ENCODE assay signal across 8 cellular contexts in genomic region chr5:96875805-96876291, GRCh38. TPM values are rescaled to one million over a fixed set of nuclear protein-coding genes. Genes with fewer than 3 reads are reported as not detected.
DNase-seq lines count a peak whose midpoint lies in the region; ATAC-seq and TF ChIP-seq lines count a peak whose summit lies in the region.

No MANE protein-coding gene starts in this region.

- H3K27me3 Mint-ChIP-seq in activated naive CD8-positive, alpha-beta T cell, result no peaks in the 10 kb centered on the region

- CTCF ChIA-PET in A673 (lab: Charles Lee), result no interaction called here

- H3K27ac Mint-ChIP-seq in activated naive CD8-positive, alpha-beta T cell, result peak overlapping the region; percentile 99

- H3K36me3 ChIP-seq in A673 (ENCODE audit: insufficient read depth, low read length, poor library complexity, severe bottlenecking), result no peaks in the 10 kb centered on the region
- no peaks in the 10 kb centered on the region for H3K36me3 ChIP-seq in thyroid gland
- H3K36me3 ChIP-seq in WERI-Rb-1, result no peaks in the 10 kb centered on the region

- peak overlapping the region; percentile 26 for H3K27ac ChIP-seq in A673 (ENCODE audit: low read depth, low read length, poor library complexity, severe bottlenecking)
- peak overlapping the region; percentile 43 to 89 (median 60) for H3K27ac ChIP-seq in thyroid gland
- H3K27ac ChIP-seq in WERI-Rb-1, result no peak overlapping the region

- H3K9me3 Mint-ChIP-seq in activated naive CD8-positive, alpha-beta T cell (ENCODE audit: low read depth), result no peaks in the 10 kb centered on the region

- H3K4me1 Mint-ChIP-seq in activated naive CD8-positive, alpha-beta T cell (ENCODE audit: low read depth), result peaks cover 77% of the 10 kb centered on the region

- H3K9me3 ChIP-seq in A673 (ENCODE audit: low read depth, low read length, poor library complexity, severe bottlenecking) (no peaks in the 10 kb centered on the region), thyroid gland (no peaks in the 10 kb centered on the region), WERI-Rb-1 (ENCODE audit: severe bottlenecking) (no peaks in the 10 kb centered on the region)

- peak overlapping the region; percentile 46 for H3K4me3 ChIP-seq in A673 (ENCODE audit: low read depth, low read length, poor library complexity, severe bottlenecking)
- peak overlapping the region; percentile 91 for H3K4me3 ChIP-seq in NB4 (ENCODE audit: low read depth, low read length)
- H3K4me3 ChIP-seq in thyroid gland (replicated peaks in 1 of 3), result peak overlapping the region; percentile 14 to 87 (median 37)
- no peak overlapping the region for H3K4me3 ChIP-seq in WERI-Rb-1 (ENCODE audit: low read depth, low read length)

- DNase-seq in A673 (ENCODE audit: low spot score), result no peak
- DNase-seq in NB4 (ENCODE audit: low read depth), result peak; percentile 36
- no peak for DNase-seq in left colon
- no peak for DNase-seq in thyroid gland
- no peak for DNase-seq in WERI-Rb-1

- no peaks in the 10 kb centered on the region for H3K27me3 ChIP-seq in A673 (replicated peaks; ENCODE audit: insufficient read depth, low read depth, low read length, poor library complexity)
- no peaks in the 10 kb centered on the region for H3K27me3 ChIP-seq in thyroid gland
- no peaks in the 10 kb centered on the region for H3K27me3 ChIP-seq in WERI-Rb-1 (ENCODE audit: insufficient read depth, low read depth, severe bottlenecking)

- TF ChIP-seq CTCF in A673 (conservative IDR thresholded peaks at IDR 0.05; ENCODE audit: low read depth, low read length) (no peak), NB4 (IDR thresholded peaks at IDR 0.05; ENCODE audit: low read depth, low read length) (no peak), thyroid gland (IDR thresholded peaks at IDR 0.05) (no peak), WERI-Rb-1 (IDR thresholded peaks at IDR 0.05; ENCODE audit: low read depth, low read length) (no peak)

- intact Hi-C loops in A673 (cut with micrococcal nuclease; ENCODE audit: unreplicated experiment), result loop anchor here (5.0 kb wide), 1 partner anchor 61 kb away; the partner anchor contains the start of gene LNPEP
- intact Hi-C loops in left colon (cut with DNase I, micrococcal nuclease), result no loop called here
- intact Hi-C loops in thyroid gland (cut with DNase I), result no loop called here

- 5 to 19% methylated on average over 4 of the region's 4 CpGs for WGBS in thyroid gland, 2 donors

- POLR2A ChIA-PET in A673 (lab: Charles Lee; ENCODE audit: low non-redundant PET), result interaction anchor here (0.6 kb wide), 1 partner anchor 185 kb away, joined by 8 read pairs; no protein-coding TSS in a partner anchor

- peaks cover 14% of the 10 kb centered on the region for H3K36me3 Mint-ChIP-seq in activated naive CD8-positive, alpha-beta T cell

- TF ChIP-seq POLR2A in NB4 (IDR thresholded peaks at IDR 0.05; ENCODE audit: extremely low read depth, insufficient read length) (no peak), thyroid gland (IDR thresholded peaks at IDR 0.05) (no peak)

- H3K4me3 Mint-ChIP-seq in activated naive CD8-positive, alpha-beta T cell, result peak overlapping the region; percentile 99

- no TSS peak for BruUV-seq in A673 (replicated peaks; lab: Mats Ljungman, UMichigan)

- ATAC-seq in GM19351 (IDR thresholded peaks at IDR 0.05; ENCODE audit: unreplicated experiment) (peak; percentile 9), left colon (peak; percentile 16), HG02571 (IDR thresholded peaks at IDR 0.05; ENCODE audit: unreplicated experiment) (no peak)

- H3K4me1 ChIP-seq in A673 (ENCODE audit: insufficient read depth, low read length, poor library complexity, severe bottlenecking), result peaks cover 7% of the 10 kb centered on the region
- H3K4me1 ChIP-seq in thyroid gland, result peaks cover 4 to 16% of the 10 kb centered on the region in 2 donors

RNA-seq across cellular contexts. Expression of gene ERAP2, which starts 0.5 kb away (rescaled TPM):
- 2.0 and 2.6 TPM in 2 replicates for total RNA-seq in A673 (2021)
- total RNA-seq in left colon, result 10 to 100 TPM; 21.2 to 35.3 TPM
- total RNA-seq in thyroid gland, result 10 to 100 TPM in 3 of 4 donors, 1 to 10 TPM in 1; 9.2 to 19.2 (median 14.0) TPM
